Comparison of ENCODE assay signal across 1 cellular context in the genomic region with DNA sequence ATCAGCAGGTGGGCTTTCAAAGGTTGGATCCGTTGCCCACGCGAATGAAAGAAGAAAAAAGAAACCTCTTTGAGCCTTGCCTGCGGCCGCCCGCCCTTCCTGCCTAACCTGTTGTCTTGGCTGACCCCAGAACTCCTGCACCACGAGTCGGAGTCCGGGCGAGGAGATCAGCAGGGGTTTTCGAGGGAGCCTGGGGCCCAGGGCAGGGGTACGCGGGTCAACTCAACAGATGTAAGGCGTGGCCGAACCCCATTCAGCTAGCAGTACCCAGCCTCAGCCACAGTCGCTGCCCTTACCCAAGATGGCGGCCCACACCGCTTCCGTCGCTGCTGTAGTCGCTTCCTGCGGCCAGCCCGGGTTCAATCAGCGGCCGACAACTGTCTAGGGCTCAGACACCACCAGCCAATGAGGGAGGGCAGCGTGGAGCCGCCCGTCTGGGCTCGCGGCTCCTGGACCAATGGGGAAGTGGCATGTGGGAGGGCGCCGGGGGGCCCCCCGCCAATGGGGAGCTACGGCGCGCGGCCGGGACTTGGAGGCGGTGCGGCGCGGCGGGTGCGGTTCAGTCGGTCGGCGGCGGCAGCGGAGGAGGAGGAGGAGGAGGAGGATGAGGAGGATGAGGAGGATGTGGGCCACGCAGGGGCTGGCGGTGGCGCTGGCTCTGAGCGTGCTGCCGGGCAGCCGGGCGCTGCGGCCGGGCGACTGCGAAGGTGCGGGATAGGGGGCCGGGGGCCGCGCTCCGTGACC.
TF ChIP-seq lines count a peak whose summit lies in the region.

A gene (plus strand): TSS at position 562 of the 744 bp plus-strand sequence. CDS start 52 bp downstream, at position 614.

TF ChIP-seq in HepG2, 621 proteins besides CTCF, POLR2A, EP300 and RAD21 (continued from another document):
- TF ChIP-seq CENPX (CRISPR knock-in tag; IDR thresholded peaks at IDR 0.05): no peak
- TF ChIP-seq ZNF777 (CRISPR knock-in tag; IDR thresholded peaks at IDR 0.05): peak; percentile 65
- TF ChIP-seq HHEX (CRISPR knock-in tag; IDR thresholded peaks at IDR 0.05): no peak
- TF ChIP-seq ZNF460 (CRISPR knock-in tag; IDR thresholded peaks at IDR 0.05; ENCODE audit: borderline replicate concordance): no peak
- no peak for TF ChIP-seq ZNF772 (CRISPR knock-in tag; IDR thresholded peaks at IDR 0.05)
- no peak for TF ChIP-seq FIP1L1 (IDR thresholded peaks at IDR 0.05; ENCODE audit: borderline replicate concordance, insufficient read depth, low read depth, low read length)
- TF ChIP-seq ZNF263 (CRISPR knock-in tag; IDR thresholded peaks at IDR 0.05): peak; percentile 97
- no peak for TF ChIP-seq ATRX (CRISPR knock-in tag; IDR thresholded peaks at IDR 0.05; ENCODE audit: borderline replicate concordance)
- 0 out of 2 replicates have a peak, but pooled peaks have one; percentile 19 for TF ChIP-seq ZNF557 (CRISPR knock-in tag; IDR thresholded peaks at IDR 0.05)
- TF ChIP-seq GLI4 (CRISPR knock-in tag; IDR thresholded peaks at IDR 0.05; ENCODE audit: borderline replicate concordance): 0 out of 2 replicates have a peak, but pooled peaks have one; percentile 52
- TF ChIP-seq TP53 (CRISPR knock-in tag; conservative IDR thresholded peaks at IDR 0.05): no peak
- peak; percentile 76 for TF ChIP-seq ASH2L (IDR thresholded peaks at IDR 0.05; ENCODE audit: insufficient read length, low read depth, low read length)
- TF ChIP-seq, protein P1, sequence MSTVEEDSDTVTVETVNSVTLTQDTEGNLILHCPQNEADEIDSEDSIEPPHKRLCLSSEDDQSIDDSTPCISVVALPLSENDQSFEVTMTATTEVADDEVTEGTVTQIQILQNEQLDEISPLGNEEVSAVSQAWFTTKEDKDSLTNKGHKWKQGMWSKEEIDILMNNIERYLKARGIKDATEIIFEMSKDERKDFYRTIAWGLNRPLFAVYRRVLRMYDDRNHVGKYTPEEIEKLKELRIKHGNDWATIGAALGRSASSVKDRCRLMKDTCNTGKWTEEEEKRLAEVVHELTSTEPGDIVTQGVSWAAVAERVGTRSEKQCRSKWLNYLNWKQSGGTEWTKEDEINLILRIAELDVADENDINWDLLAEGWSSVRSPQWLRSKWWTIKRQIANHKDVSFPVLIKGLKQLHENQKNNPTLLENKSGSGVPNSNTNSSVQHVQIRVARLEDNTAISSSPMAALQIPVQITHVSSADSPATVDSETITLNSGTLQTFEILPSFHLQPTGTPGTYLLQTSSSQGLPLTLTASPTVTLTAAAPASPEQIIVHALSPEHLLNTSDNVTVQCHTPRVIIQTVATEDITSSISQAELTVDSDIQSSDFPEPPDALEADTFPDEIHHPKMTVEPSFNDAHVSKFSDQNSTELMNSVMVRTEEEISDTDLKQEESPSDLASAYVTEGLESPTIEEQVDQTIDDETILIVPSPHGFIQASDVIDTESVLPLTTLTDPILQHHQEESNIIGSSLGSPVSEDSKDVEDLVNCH (CRISPR knock-in tag; IDR thresholded peaks at IDR 0.05): no peak
- TF ChIP-seq, protein P2, sequence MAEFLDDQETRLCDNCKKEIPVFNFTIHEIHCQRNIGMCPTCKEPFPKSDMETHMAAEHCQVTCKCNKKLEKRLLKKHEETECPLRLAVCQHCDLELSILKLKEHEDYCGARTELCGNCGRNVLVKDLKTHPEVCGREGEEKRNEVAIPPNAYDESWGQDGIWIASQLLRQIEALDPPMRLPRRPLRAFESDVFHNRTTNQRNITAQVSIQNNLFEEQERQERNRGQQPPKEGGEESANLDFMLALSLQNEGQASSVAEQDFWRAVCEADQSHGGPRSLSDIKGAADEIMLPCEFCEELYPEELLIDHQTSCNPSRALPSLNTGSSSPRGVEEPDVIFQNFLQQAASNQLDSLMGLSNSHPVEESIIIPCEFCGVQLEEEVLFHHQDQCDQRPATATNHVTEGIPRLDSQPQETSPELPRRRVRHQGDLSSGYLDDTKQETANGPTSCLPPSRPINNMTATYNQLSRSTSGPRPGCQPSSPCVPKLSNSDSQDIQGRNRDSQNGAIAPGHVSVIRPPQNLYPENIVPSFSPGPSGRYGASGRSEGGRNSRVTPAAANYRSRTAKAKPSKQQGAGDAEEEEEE (CRISPR knock-in tag; IDR thresholded peaks at IDR 0.05; ENCODE audit: borderline replicate concordance): no peak
- TF ChIP-seq, protein P3, sequence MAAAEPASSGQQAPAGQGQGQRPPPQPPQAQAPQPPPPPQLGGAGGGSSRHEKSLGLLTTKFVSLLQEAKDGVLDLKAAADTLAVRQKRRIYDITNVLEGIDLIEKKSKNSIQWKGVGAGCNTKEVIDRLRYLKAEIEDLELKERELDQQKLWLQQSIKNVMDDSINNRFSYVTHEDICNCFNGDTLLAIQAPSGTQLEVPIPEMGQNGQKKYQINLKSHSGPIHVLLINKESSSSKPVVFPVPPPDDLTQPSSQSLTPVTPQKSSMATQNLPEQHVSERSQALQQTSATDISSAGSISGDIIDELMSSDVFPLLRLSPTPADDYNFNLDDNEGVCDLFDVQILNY (CRISPR knock-in tag; conservative IDR thresholded peaks at IDR 0.05): no peak
- no peak for TF ChIP-seq MAF1 (CRISPR knock-in tag; IDR thresholded peaks at IDR 0.05; ENCODE audit: borderline replicate concordance)
- TF ChIP-seq MIER3 (CRISPR knock-in tag; IDR thresholded peaks at IDR 0.05; ENCODE audit: borderline replicate concordance): no peak
- TF ChIP-seq ZNF143 (CRISPR knock-in tag; IDR thresholded peaks at IDR 0.05): peak; percentile 50; the same call in 1 of the 2 replicates
- TF ChIP-seq ARNT2 (CRISPR knock-in tag; IDR thresholded peaks at IDR 0.05; ENCODE audit: low read depth): no peak; the same call in 1 of the 2 replicates
- no peak for TF ChIP-seq NFE2L2 (IDR thresholded peaks at IDR 0.05; ENCODE audit: low read length)
- TF ChIP-seq, protein P4, sequence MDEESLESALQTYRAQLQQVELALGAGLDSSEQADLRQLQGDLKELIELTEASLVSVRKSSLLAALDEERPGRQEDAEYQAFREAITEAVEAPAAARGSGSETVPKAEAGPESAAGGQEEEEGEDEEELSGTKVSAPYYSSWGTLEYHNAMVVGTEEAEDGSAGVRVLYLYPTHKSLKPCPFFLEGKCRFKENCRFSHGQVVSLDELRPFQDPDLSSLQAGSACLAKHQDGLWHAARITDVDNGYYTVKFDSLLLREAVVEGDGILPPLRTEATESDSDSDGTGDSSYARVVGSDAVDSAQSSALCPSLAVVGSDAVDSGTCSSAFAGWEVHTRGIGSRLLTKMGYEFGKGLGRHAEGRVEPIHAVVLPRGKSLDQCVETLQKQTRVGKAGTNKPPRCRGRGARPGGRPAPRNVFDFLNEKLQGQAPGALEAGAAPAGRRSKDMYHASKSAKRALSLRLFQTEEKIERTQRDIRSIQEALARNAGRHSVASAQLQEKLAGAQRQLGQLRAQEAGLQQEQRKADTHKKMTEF (CRISPR knock-in tag; IDR thresholded peaks at IDR 0.05): no peak; the same call in 1 of the 2 replicates
- TF ChIP-seq GFI1 (CRISPR knock-in tag; IDR thresholded peaks at IDR 0.05; ENCODE audit: borderline replicate concordance): no peak
- TF ChIP-seq, protein P5, sequence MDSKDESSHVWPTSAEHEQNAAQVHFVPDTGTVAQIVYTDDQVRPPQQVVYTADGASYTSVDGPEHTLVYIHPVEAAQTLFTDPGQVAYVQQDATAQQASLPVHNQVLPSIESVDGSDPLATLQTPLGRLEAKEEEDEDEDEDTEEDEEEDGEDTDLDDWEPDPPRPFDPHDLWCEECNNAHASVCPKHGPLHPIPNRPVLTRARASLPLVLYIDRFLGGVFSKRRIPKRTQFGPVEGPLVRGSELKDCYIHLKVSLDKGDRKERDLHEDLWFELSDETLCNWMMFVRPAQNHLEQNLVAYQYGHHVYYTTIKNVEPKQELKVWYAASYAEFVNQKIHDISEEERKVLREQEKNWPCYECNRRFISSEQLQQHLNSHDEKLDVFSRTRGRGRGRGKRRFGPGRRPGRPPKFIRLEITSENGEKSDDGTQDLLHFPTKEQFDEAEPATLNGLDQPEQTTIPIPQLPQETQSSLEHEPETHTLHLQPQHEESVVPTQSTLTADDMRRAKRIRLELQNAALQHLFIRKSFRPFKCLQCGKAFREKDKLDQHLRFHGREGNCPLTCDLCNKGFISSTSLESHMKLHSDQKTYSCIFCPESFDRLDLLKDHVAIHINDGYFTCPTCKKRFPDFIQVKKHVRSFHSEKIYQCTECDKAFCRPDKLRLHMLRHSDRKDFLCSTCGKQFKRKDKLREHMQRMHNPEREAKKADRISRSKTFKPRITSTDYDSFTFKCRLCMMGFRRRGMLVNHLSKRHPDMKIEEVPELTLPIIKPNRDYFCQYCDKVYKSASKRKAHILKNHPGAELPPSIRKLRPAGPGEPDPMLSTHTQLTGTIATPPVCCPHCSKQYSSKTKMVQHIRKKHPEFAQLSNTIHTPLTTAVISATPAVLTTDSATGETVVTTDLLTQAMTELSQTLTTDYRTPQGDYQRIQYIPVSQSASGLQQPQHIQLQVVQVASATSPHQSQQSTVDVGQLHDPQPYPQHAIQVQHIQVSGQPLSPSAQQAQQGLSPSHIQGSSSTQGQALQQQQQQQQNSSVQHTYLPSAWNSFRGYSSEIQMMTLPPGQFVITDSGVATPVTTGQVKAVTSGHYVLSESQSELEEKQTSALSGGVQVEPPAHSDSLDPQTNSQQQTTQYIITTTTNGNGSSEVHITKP (CRISPR knock-in tag; IDR thresholded peaks at IDR 0.05; ENCODE audit: low read depth): peak; percentile 42; the same call in 1 of the 2 replicates
- TF ChIP-seq DR1 (CRISPR knock-in tag; IDR thresholded peaks at IDR 0.05): peak; percentile 95
- TF ChIP-seq CENPT (CRISPR knock-in tag; IDR thresholded peaks at IDR 0.05; ENCODE audit: low read depth): peak; percentile 12; the same call in 1 of the 2 replicates
- TF ChIP-seq KDM5A (IDR thresholded peaks at IDR 0.05; ENCODE audit: borderline replicate concordance, low read length): peak; percentile 46; the same call in 1 of the 2 replicates
- 0 out of 2 replicates have a peak, but pooled peaks have one; percentile 45 for TF ChIP-seq CBX5 (CRISPR knock-in tag; IDR thresholded peaks at IDR 0.05; ENCODE audit: borderline replicate concordance)
- peak; percentile 70; the same call in 1 of the 2 replicates for TF ChIP-seq ZNF350 (CRISPR knock-in tag; IDR thresholded peaks at IDR 0.05; ENCODE audit: borderline replicate concordance, low read depth)
- no peak for TF ChIP-seq ZNF850 (CRISPR knock-in tag; conservative IDR thresholded peaks at IDR 0.05)
- no peak for TF ChIP-seq PTBP1 (IDR thresholded peaks at IDR 0.05; ENCODE audit: low read depth, low read length, poor library complexity, severe bottlenecking)
- TF ChIP-seq GTF3A (CRISPR knock-in tag; conservative IDR thresholded peaks at IDR 0.05): no peak
- no peak for TF ChIP-seq ZNF296 (CRISPR knock-in tag; conservative IDR thresholded peaks at IDR 0.05)
- TF ChIP-seq MED13 (CRISPR knock-in tag; IDR thresholded peaks at IDR 0.05): peak; percentile 58; the same call in 1 of the 2 replicates
- no peak for TF ChIP-seq ZNF33A (CRISPR knock-in tag; IDR thresholded peaks at IDR 0.05; ENCODE audit: borderline replicate concordance)
- TF ChIP-seq CEBPB (IDR thresholded peaks at IDR 0.05; ENCODE audit: borderline replicate concordance, low read depth, low read length): no peak
- TF ChIP-seq, protein P6, sequence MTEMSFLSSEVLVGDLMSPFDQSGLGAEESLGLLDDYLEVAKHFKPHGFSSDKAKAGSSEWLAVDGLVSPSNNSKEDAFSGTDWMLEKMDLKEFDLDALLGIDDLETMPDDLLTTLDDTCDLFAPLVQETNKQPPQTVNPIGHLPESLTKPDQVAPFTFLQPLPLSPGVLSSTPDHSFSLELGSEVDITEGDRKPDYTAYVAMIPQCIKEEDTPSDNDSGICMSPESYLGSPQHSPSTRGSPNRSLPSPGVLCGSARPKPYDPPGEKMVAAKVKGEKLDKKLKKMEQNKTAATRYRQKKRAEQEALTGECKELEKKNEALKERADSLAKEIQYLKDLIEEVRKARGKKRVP (CRISPR knock-in tag; IDR thresholded peaks at IDR 0.05): peak in 1 of 2 experiments; percentile 40; a peak in 1 of 4 replicates
- no peak for TF ChIP-seq KDM6A (CRISPR knock-in tag; IDR thresholded peaks at IDR 0.05; ENCODE audit: low read depth)
- TF ChIP-seq FOXJ3 (CRISPR knock-in tag; IDR thresholded peaks at IDR 0.05; ENCODE audit: borderline replicate concordance): 0 out of 2 replicates have a peak, but pooled peaks have one; percentile 22
- peak; percentile 38; the same call in 1 of the 2 replicates for TF ChIP-seq ZNF446 (CRISPR knock-in tag; IDR thresholded peaks at IDR 0.05)
- TF ChIP-seq ZFP36L2 (CRISPR knock-in tag; IDR thresholded peaks at IDR 0.05): no peak
- no peak for TF ChIP-seq ISX (CRISPR knock-in tag; conservative IDR thresholded peaks at IDR 0.05)
- TF ChIP-seq, protein P7, sequence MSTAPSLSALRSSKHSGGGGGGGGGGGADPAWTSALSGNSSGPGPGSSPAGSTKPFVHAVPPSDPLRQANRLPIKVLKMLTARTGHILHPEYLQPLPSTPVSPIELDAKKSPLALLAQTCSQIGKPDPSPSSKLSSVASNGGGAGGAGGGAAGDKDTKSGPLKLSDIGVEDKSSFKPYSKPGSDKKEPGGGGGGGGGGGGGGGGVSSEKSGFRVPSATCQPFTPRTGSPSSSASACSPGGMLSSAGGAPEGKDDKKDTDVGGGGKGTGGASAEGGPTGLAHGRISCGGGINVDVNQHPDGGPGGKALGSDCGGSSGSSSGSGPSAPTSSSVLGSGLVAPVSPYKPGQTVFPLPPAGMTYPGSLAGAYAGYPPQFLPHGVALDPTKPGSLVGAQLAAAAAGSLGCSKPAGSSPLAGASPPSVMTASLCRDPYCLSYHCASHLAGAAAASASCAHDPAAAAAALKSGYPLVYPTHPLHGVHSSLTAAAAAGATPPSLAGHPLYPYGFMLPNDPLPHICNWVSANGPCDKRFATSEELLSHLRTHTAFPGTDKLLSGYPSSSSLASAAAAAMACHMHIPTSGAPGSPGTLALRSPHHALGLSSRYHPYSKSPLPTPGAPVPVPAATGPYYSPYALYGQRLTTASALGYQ (CRISPR knock-in tag; IDR thresholded peaks at IDR 0.05): no peak
- TF ChIP-seq, protein P8, sequence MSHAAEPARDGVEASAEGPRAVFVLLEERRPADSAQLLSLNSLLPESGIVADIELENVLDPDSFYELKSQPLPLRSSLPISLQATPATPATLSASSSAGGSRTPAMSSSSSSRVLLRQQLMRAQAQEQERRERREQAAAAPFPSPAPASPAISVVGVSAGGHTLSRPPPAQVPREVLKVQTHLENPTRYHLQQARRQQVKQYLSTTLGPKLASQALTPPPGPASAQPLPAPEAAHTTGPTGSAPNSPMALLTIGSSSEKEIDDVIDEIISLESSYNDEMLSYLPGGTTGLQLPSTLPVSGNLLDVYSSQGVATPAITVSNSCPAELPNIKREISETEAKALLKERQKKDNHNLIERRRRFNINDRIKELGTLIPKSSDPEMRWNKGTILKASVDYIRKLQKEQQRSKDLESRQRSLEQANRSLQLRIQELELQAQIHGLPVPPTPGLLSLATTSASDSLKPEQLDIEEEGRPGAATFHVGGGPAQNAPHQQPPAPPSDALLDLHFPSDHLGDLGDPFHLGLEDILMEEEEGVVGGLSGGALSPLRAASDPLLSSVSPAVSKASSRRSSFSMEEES (CRISPR knock-in tag; IDR thresholded peaks at IDR 0.05): peak; percentile 13; the same call in 1 of the 2 replicates
- TF ChIP-seq NR3C1 (CRISPR knock-in tag; IDR thresholded peaks at IDR 0.05): no peak
- no peak; the same call in 1 of the 2 replicates for TF ChIP-seq WIZ (CRISPR knock-in tag; IDR thresholded peaks at IDR 0.05)
- 0 out of 2 replicates have a peak, but pooled peaks have one; percentile 47 for TF ChIP-seq ZBTB42 (CRISPR knock-in tag; IDR thresholded peaks at IDR 0.05)
TF ChIP-seq in HepG2: peak in this region for 235.
